Comparison of ENCODE assay signal across 9 cellular contexts in the genomic region with DNA sequence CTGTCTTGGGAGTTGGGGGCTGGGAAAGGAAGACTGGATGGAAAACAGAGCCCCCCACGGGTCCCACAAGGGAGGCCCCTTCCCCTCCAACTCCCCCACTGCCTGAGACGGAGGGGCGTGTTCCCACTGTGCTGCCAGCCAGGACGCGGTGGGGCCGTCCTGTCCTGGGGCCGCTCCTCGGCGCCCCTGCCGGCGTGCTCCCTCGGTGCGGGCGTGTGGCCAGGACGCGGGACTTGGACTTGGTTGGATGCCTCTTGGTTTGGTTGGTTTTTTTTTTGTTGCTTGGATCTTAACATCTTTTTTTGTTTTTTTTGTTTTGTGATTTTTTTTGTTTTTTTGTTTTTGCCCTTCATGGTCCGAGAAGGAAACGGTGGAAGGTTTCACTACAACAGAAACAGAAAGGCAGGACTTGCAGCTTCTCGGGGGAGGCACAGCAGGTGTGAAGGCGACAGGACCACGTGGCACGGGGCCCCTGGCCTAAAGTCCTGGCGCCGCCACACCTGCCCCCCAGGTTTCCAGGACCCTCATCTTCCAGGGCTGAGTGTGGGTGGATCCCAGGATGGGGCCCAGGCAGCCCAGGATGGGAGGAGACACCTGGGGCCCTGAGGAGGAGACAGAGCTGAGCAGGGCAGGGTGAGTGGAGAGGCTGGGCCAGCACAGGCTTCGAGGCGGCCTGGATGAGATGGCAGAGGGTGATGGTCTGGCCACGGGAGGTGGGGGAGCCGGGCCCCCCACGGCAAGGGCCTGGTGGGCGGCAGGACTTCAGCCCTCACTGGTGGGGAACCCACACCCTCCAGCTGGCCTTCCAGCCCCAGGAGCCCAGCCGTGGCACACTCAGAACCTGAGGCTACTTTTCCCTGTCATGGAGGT. TPM values are rescaled to one million over a fixed set of nuclear protein-coding genes. Genes with fewer than 3 reads are reported as not detected.
A peak's percentile ranks its signal among the peaks of the same experiment; 100 is the strongest.
DNase-seq lines count a peak whose midpoint lies in the region; ATAC-seq and TF ChIP-seq lines count a peak whose summit lies in the region.
"Had no signal": no experiment of that assay in that cellular context is flagged by ENCODE, and none has a peak within 500 bp of the region (broad histone marks: within the 10 kb centered on the region; RNA-seq: fewer than 3 reads in every experiment).

No MANE protein-coding gene starts in this region.

- no peaks in the 10 kb centered on the region for H3K4me1 Mint-ChIP-seq in CD14-positive monocyte

- H3K36me3 Mint-ChIP-seq in CD14-positive monocyte: peaks cover 10 to 25% of the 10 kb centered on the region in 2 donors

- H3K4me3 Mint-ChIP-seq in CD14-positive monocyte: no peak overlapping the region

- TF ChIP-seq POLR2A in adrenal gland (IDR thresholded peaks at IDR 0.05): no peak

- peaks cover 8 to 29% (median 11%) of the 10 kb centered on the region in 3 donors for H3K27me3 Mint-ChIP-seq in CD14-positive monocyte (ENCODE audit: low read depth in 3 of 3)

- no peak overlapping the region for H3K27ac ChIP-seq in adrenal gland
- H3K27ac ChIP-seq in foreskin keratinocyte: no peak overlapping the region
- no peak overlapping the region for H3K27ac ChIP-seq in psoas muscle

- H3K9me3 ChIP-seq in adrenal gland (replicated peaks in 1 of 3): no peaks in the 10 kb centered on the region
- no peaks in the 10 kb centered on the region for H3K9me3 ChIP-seq in psoas muscle

- peaks cover 24% of the 10 kb centered on the region for H3K27me3 ChIP-seq in adrenal gland
- H3K27me3 ChIP-seq in foreskin keratinocyte: peaks cover 26% of the 10 kb centered on the region
- H3K27me3 ChIP-seq in psoas muscle (ENCODE audit: insufficient read depth in 3 of 3, low read length in 2 of 3): peaks cover 0 to 48% (median 7%) of the 10 kb centered on the region in 3 donors

- ATAC-seq in foreskin keratinocyte: peak; percentile 36
- ATAC-seq in psoas muscle: peak; percentile 30 to 76 (median 48)
- ATAC-seq in GM18909 (IDR thresholded peaks at IDR 0.05; ENCODE audit: poor library complexity, unreplicated experiment): no peak
- no peak for ATAC-seq in HG02798 (IDR thresholded peaks at IDR 0.05; ENCODE audit: poor library complexity, unreplicated experiment)

- H3K27ac Mint-ChIP-seq in CD14-positive monocyte: no peak overlapping the region

- H3K4me1 ChIP-seq in adrenal gland (replicated peaks in 1 of 2) (no peaks in the 10 kb centered on the region), foreskin keratinocyte (no peaks in the 10 kb centered on the region), psoas muscle (peaks cover 5% of the 10 kb centered on the region)

- DNase-seq in CD14-positive monocyte (ENCODE audit: low spot score): no peak
- DNase-seq in adrenal gland: peak in 2 of 7 donors; percentile 28 to 42
- peak in 1 of 2 donors; percentile 24 for DNase-seq in foreskin keratinocyte
- peak; percentile 57 to 82 for DNase-seq in psoas muscle
- DNase-seq in DMS 273 (lab: John Stamatoyannopoulos, UW; ENCODE audit: unreplicated experiment): no peak
- DNase-seq in NCI-H2227 treated with DMSO at 0.1 percent for 48 hours (lab: John Stamatoyannopoulos, UW): no peak
- DNase-seq: stimulated activated CD4-positive, alpha-beta T cell treated with anti-CD3 and anti-CD28 coated beads, Interleukin-4, amount 100 ng/mL, for 1 hour had no signal

- TF ChIP-seq CTCF in CD14-positive monocyte (IDR thresholded peaks at IDR 0.05) (peak; percentile 2), adrenal gland (IDR thresholded peaks at IDR 0.05) (peak in 4 of 6 experiments; percentile 9 to 25 (median 22)), foreskin keratinocyte (conservative IDR thresholded peaks at IDR 0.05) (peak; percentile 50), psoas muscle (IDR thresholded peaks at IDR 0.05) (no peak)

- H3K4me3 ChIP-seq in adrenal gland (no peak overlapping the region), psoas muscle (no peak overlapping the region)

- H3K36me3 ChIP-seq in adrenal gland (replicated peaks in 1 of 2) (peaks cover 0 to 14% of the 10 kb centered on the region in 2 donors), psoas muscle (ENCODE audit: insufficient read depth in 1 of 2, low read depth in 1 of 2) (peaks cover 0 to 18% of the 10 kb centered on the region in 2 donors)

- no peaks in the 10 kb centered on the region for H3K9me3 Mint-ChIP-seq in CD14-positive monocyte

- intact Hi-C loops in CD14-positive monocyte (cut with micrococcal nuclease) (no loop called here), adrenal gland (cut with DNase I) (loop anchor here in 1 of 2 donors (5.0 to 10.0 kb wide), 2 partner anchors 302 to 604 kb away; no protein-coding TSS in a partner anchor), psoas muscle (cut with DNase I) (no loop called here)

- WGBS in adrenal gland, 4 donors: 25 to 48% (median 39%) methylated on average over 27 to 31 of the region's 31 CpGs
- 28 to 41% (median 37%) methylated on average over 26 to 31 of the region's 31 CpGs for WGBS in psoas muscle, 3 donors

RNA-seq across cellular contexts. Expression of gene ENGASE, which starts 16.1 kb away (rescaled TPM):
- polyA plus RNA-seq in CD14-positive monocyte (1 to 10 TPM; 2.6 to 3.0 TPM), adrenal gland (100 to 1,000 TPM in 1 of 3 donors, 10 to 100 TPM in 1, 1 to 10 TPM in 1; 8.6 to 155 (median 40.1) TPM), foreskin keratinocyte (8.0 and 8.5 TPM in 2 replicates), psoas muscle (10 to 100 TPM in 2 of 3 donors, 1 to 10 TPM in 1; 7.5 to 24.1 (median 12.4) TPM)
- total RNA-seq in adrenal gland (10 to 100 TPM; 19.0 to 87.5 (median 31.1) TPM), foreskin keratinocyte (11.2 and 11.7 TPM in 2 replicates), psoas muscle (10 to 100 TPM; 26.7 to 80.8 (median 50.8) TPM)

Comparison
In these comparisons a context has a peak if more than half of its experiments do, and no peak if none do; other contexts are left out.
1. DNase-seq: peak in psoas muscle (2 of 2); none in CD14-positive monocyte (single experiment), DMS 273 (single experiment) and NCI-H2227 treated with DMSO at 0.1 percent for 48 hours (single experiment).
2. ATAC-seq: peak in foreskin keratinocyte (single experiment) and psoas muscle (4 of 4); none in GM18909 (single experiment) and HG02798 (single experiment).